In the genomic region with DNA sequence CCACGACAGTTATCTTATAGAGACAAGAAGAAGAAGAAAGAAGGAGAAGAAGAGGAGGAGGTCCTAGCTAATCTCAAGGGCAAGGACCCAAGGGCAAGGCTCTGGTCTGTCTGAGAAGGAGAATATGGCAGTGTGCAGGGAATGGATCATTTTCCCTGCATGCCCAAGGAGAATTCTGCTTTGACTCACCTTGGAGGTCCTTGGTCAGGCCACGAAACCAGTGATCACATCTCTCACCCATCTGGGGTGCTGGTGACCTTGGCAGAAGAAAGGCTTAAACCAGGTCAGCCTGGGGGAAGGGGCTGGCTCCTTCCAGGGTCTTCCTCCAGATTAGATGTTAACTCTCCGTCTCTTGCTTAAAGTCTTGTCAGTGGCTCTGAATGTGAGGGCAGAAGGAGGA, we compare ENCODE assay signal across 1 cellular context.
TF ChIP-seq lines count a peak whose summit lies in the region.

No MANE protein-coding gene starts in this region.

TF ChIP-seq in GM23338, 12 proteins besides CTCF, POLR2A, EP300 and RAD21 (continued from another document):
- TF ChIP-seq, protein P1, sequence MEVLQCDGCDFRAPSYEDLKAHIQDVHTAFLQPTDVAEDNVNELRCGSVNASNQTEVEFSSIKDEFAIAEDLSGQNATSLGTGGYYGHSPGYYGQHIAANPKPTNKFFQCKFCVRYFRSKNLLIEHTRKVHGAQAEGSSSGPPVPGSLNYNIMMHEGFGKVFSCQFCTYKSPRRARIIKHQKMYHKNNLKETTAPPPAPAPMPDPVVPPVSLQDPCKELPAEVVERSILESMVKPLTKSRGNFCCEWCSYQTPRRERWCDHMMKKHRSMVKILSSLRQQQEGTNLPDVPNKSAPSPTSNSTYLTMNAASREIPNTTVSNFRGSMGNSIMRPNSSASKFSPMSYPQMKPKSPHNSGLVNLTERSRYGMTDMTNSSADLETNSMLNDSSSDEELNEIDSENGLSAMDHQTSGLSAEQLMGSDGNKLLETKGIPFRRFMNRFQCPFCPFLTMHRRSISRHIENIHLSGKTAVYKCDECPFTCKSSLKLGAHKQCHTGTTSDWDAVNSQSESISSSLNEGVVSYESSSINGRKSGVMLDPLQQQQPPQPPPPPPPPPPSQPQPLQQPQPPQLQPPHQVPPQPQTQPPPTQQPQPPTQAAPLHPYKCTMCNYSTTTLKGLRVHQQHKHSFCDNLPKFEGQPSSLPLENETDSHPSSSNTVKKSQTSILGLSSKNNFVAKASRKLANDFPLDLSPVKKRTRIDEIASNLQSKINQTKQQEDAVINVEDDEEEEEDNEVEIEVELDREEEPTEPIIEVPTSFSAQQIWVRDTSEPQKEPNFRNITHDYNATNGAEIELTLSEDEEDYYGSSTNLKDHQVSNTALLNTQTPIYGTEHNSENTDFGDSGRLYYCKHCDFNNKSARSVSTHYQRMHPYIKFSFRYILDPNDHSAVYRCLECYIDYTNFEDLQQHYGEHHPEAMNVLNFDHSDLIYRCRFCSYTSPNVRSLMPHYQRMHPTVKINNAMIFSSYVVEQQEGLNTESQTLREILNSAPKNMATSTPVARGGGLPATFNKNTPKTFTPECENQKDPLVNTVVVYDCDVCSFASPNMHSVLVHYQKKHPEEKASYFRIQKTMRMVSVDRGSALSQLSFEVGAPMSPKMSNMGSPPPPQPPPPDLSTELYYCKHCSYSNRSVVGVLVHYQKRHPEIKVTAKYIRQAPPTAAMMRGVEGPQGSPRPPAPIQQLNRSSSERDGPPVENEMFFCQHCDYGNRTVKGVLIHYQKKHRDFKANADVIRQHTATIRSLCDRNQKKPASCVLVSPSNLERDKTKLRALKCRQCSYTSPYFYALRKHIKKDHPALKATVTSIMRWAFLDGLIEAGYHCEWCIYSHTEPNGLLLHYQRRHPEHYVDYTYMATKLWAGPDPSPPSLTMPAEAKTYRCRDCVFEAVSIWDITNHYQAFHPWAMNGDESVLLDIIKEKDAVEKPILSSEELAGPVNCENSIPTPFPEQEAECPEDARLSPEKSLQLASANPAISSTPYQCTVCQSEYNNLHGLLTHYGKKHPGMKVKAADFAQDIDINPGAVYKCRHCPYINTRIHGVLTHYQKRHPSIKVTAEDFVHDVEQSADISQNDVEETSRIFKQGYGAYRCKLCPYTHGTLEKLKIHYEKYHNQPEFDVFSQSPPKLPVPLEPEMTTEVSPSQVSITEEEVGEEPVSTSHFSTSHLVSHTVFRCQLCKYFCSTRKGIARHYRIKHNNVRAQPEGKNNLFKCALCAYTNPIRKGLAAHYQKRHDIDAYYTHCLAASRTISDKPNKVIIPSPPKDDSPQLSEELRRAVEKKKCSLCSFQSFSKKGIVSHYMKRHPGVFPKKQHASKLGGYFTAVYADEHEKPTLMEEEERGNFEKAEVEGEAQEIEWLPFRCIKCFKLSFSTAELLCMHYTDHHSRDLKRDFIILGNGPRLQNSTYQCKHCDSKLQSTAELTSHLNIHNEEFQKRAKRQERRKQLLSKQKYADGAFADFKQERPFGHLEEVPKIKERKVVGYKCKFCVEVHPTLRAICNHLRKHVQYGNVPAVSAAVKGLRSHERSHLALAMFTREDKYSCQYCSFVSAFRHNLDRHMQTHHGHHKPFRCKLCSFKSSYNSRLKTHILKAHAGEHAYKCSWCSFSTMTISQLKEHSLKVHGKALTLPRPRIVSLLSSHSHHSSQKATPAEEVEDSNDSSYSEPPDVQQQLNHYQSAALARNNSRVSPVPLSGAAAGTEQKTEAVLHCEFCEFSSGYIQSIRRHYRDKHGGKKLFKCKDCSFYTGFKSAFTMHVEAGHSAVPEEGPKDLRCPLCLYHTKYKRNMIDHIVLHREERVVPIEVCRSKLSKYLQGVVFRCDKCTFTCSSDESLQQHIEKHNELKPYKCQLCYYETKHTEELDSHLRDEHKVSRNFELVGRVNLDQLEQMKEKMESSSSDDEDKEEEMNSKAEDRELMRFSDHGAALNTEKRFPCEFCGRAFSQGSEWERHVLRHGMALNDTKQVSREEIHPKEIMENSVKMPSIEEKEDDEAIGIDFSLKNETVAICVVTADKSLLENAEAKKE (CRISPR knock-in tag; IDR thresholded peaks at IDR 0.05): no peak
- TF ChIP-seq ZNF114 (CRISPR knock-in tag; IDR thresholded peaks at IDR 0.05) (no peak), CREB1 (CRISPR knock-in tag; IDR thresholded peaks at IDR 0.05; ENCODE audit: low read depth) (no peak), EZH2phosphoT487 (IDR thresholded peaks at IDR 0.05; ENCODE audit: unreplicated experiment) (no peak), STAT1 (IDR thresholded peaks at IDR 0.05; ENCODE audit: unreplicated experiment) (no peak), EZH2 (IDR thresholded peaks at IDR 0.05; ENCODE audit: low read depth, unreplicated experiment) (no peak), JUNB (IDR thresholded peaks at IDR 0.05; ENCODE audit: unreplicated experiment) (no peak), POLR2AphosphoS5 (IDR thresholded peaks at IDR 0.05; ENCODE audit: low read depth) (no peak)
- TF ChIP-seq, protein P2, sequence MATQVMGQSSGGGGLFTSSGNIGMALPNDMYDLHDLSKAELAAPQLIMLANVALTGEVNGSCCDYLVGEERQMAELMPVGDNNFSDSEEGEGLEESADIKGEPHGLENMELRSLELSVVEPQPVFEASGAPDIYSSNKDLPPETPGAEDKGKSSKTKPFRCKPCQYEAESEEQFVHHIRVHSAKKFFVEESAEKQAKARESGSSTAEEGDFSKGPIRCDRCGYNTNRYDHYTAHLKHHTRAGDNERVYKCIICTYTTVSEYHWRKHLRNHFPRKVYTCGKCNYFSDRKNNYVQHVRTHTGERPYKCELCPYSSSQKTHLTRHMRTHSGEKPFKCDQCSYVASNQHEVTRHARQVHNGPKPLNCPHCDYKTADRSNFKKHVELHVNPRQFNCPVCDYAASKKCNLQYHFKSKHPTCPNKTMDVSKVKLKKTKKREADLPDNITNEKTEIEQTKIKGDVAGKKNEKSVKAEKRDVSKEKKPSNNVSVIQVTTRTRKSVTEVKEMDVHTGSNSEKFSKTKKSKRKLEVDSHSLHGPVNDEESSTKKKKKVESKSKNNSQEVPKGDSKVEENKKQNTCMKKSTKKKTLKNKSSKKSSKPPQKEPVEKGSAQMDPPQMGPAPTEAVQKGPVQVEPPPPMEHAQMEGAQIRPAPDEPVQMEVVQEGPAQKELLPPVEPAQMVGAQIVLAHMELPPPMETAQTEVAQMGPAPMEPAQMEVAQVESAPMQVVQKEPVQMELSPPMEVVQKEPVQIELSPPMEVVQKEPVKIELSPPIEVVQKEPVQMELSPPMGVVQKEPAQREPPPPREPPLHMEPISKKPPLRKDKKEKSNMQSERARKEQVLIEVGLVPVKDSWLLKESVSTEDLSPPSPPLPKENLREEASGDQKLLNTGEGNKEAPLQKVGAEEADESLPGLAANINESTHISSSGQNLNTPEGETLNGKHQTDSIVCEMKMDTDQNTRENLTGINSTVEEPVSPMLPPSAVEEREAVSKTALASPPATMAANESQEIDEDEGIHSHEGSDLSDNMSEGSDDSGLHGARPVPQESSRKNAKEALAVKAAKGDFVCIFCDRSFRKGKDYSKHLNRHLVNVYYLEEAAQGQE (IDR thresholded peaks at IDR 0.05; ENCODE audit: unreplicated experiment): no peak
- TF ChIP-seq, protein P3, sequence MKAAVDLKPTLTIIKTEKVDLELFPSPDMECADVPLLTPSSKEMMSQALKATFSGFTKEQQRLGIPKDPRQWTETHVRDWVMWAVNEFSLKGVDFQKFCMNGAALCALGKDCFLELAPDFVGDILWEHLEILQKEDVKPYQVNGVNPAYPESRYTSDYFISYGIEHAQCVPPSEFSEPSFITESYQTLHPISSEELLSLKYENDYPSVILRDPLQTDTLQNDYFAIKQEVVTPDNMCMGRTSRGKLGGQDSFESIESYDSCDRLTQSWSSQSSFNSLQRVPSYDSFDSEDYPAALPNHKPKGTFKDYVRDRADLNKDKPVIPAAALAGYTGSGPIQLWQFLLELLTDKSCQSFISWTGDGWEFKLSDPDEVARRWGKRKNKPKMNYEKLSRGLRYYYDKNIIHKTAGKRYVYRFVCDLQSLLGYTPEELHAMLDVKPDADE (IDR thresholded peaks at IDR 0.05): no peak
